ENCODE assay signal across 12 cellular contexts in genomic region chr9:89969156-89969566, GRCh38.
DNase-seq lines count a peak whose midpoint lies in the region; ATAC-seq and TF ChIP-seq lines count a peak whose summit lies in the region.
"Had no signal": no experiment of that assay in that cellular context is flagged by ENCODE, and none has a peak within 500 bp of the region (broad histone marks: within the 10 kb centered on the region; RNA-seq: fewer than 3 reads in every experiment).

No MANE protein-coding gene starts in this region.

- DNase-seq in MCF 10A (ENCODE audit: unreplicated experiment) (peak; percentile 16), breast epithelium (ENCODE audit: low spot score in 2 of 2) (no peak), NCI-H748 (lab: John Stamatoyannopoulos, UW; ENCODE audit: unreplicated experiment) (peak; percentile 65), hepatocyte (ENCODE audit: low spot score) (peak; percentile 62), upper lobe of right lung (no peak)
- DNase-seq: amniotic stem cell; CD4-positive, alpha-beta T cell; Kasumi-1; substantia nigra had no signal

- no peak overlapping the region for H3K4me3 ChIP-seq in breast epithelium
- no peak overlapping the region for H3K4me3 ChIP-seq in hepatocyte
- no peak overlapping the region for H3K4me3 ChIP-seq in upper lobe of right lung

- no peaks in the 10 kb centered on the region for H4K20me1 ChIP-seq in hepatocyte (ENCODE audit: insufficient read depth, poor library complexity, severe bottlenecking)

- POLR2A ChIA-PET in MCF 10A (lab: Yijun Ruan, JAX), result interaction anchor here (0.6 to 1.2 kb wide), 6 partner anchors 11 to 289 kb away, joined by 3 to 6 read pairs (median 4); no protein-coding TSS in a partner anchor

- H3K27me3 ChIP-seq in breast epithelium, result no peaks in the 10 kb centered on the region
- H3K27me3 ChIP-seq in hepatocyte, result no peaks in the 10 kb centered on the region
- H3K27me3 ChIP-seq in upper lobe of right lung, result no peaks in the 10 kb centered on the region

- no peaks in the 10 kb centered on the region for H3K27me3 Mint-ChIP-seq in MCF 10A (ENCODE audit: insufficient read depth, unreplicated experiment)
- H3K27me3 Mint-ChIP-seq: CD4-positive, alpha-beta T cell had no signal

- WGBS in hepatocyte (ENCODE audit: low lambda C conversion rate, missing lambda C conversion rate), result 19% methylated on average over 3 of the region's 3 CpGs

- H3K9me3 ChIP-seq in breast epithelium (no peaks in the 10 kb centered on the region), hepatocyte (ENCODE audit: low read depth) (no peaks in the 10 kb centered on the region), upper lobe of right lung (no peaks in the 10 kb centered on the region)

- H3K4me1 Mint-ChIP-seq in MCF 10A (ENCODE audit: insufficient read depth, unreplicated experiment), result peaks cover 14% of the 10 kb centered on the region

- H3K36me3 Mint-ChIP-seq in MCF 10A (ENCODE audit: insufficient read depth, unreplicated experiment), result no peaks in the 10 kb centered on the region

- H2AFZ ChIP-seq in hepatocyte, result no peak overlapping the region

- BruUV-seq in MCF 10A (replicated peaks; lab: Mats Ljungman, UMichigan), result no TSS peak

- no peak overlapping the region for H3K27ac Mint-ChIP-seq in MCF 10A (ENCODE audit: low read depth, unreplicated experiment)
- H3K27ac Mint-ChIP-seq: CD4-positive, alpha-beta T cell had no signal

- no peak overlapping the region for H3K27ac ChIP-seq in breast epithelium
- peak overlapping the region; percentile 44 for H3K27ac ChIP-seq in hepatocyte
- no peak overlapping the region for H3K27ac ChIP-seq in upper lobe of right lung

- H3K79me2 ChIP-seq in hepatocyte, result no peaks in the 10 kb centered on the region

- intact Hi-C loops in MCF 10A (cut with micrococcal nuclease) (no loop called here), breast epithelium (cut with DNase I; ENCODE audit: low total_unique reads) (no loop called here), upper lobe of right lung (cut with DNase I) (no loop called here)

- TF ChIP-seq CTCF in MCF 10A (IDR thresholded peaks at IDR 0.05; ENCODE audit: unreplicated experiment) (no peak), breast epithelium (IDR thresholded peaks at IDR 0.05) (no peak), hepatocyte (IDR thresholded peaks at IDR 0.05; ENCODE audit: poor library complexity) (no peak), upper lobe of right lung (IDR thresholded peaks at IDR 0.05) (no peak)

- H3K4me1 ChIP-seq in breast epithelium (no peaks in the 10 kb centered on the region), hepatocyte (ENCODE audit: insufficient read depth) (peaks cover 19% of the 10 kb centered on the region), upper lobe of right lung (no peaks in the 10 kb centered on the region)

- TF ChIP-seq POLR2A in breast epithelium (IDR thresholded peaks at IDR 0.05), result no peak
- TF ChIP-seq POLR2A in GM18505 (IDR thresholded peaks at IDR 0.05; ENCODE audit: borderline replicate concordance, extremely low read depth, insufficient read depth, insufficient read length), result no peak

- H3K36me3 ChIP-seq in breast epithelium (no peaks in the 10 kb centered on the region), hepatocyte (replicated peaks; ENCODE audit: insufficient read depth, low read depth) (no peaks in the 10 kb centered on the region), upper lobe of right lung (no peaks in the 10 kb centered on the region)

- no peaks in the 10 kb centered on the region for H3K9me3 Mint-ChIP-seq in MCF 10A (ENCODE audit: unreplicated experiment)
- H3K9me3 Mint-ChIP-seq: CD4-positive, alpha-beta T cell had no signal

- ATAC-seq in upper lobe of right lung (peak; percentile 62), GM18505 (IDR thresholded peaks at IDR 0.05; ENCODE audit: unreplicated experiment) (no peak), GM21367 (IDR thresholded peaks at IDR 0.05; ENCODE audit: unreplicated experiment) (no peak), HG02981 (IDR thresholded peaks at IDR 0.05; ENCODE audit: unreplicated experiment) (no peak)

- CTCF ChIA-PET in MCF 10A (lab: Yijun Ruan, JAX), result interaction anchor here (0.6 to 1.1 kb wide), 5 partner anchors 45 to 817 kb away, joined by 3 to 7 read pairs (median 3); no protein-coding TSS in a partner anchor

- peak overlapping the region; percentile 30 for H3K4me2 ChIP-seq in hepatocyte

- H3K4me3 Mint-ChIP-seq in MCF 10A (ENCODE audit: unreplicated experiment), result no peak overlapping the region
- H3K4me3 Mint-ChIP-seq: CD4-positive, alpha-beta T cell had no signal

- H3K9me2 ChIP-seq in hepatocyte (replicated peaks; ENCODE audit: insufficient read depth), result no peaks in the 10 kb centered on the region

Comparison
In these comparisons a context has a peak if more than half of its experiments do, and no peak if none do; other contexts are left out.
1. DNase-seq: peak in MCF 10A (single experiment), NCI-H748 (single experiment) and hepatocyte (single experiment); none in breast epithelium (0 of 2) and upper lobe of right lung (single experiment).